Comparison of ENCODE assay signal across 8 cellular contexts in genomic region chr12:104288635-104289258, GRCh38. TPM values are rescaled to one million over a fixed set of nuclear protein-coding genes. Genes with fewer than 3 reads are reported as not detected.
DNase-seq lines count a peak whose midpoint lies in the region; ATAC-seq and TF ChIP-seq lines count a peak whose summit lies in the region.

No MANE protein-coding gene starts in this region.

- ATAC-seq in HG02642 (IDR thresholded peaks at IDR 0.05; ENCODE audit: poor library complexity, unreplicated experiment): peak; percentile 60
- ATAC-seq in activated naive CD8-positive, alpha-beta T cell treated with anti-CD3 and anti-CD28 coated beads, Interleukin-2, amount 10 ng/mL, durations not matched to agents 7 days and 5 days (ENCODE audit: low read depth): peak; percentile 65

- H3K4me3 Mint-ChIP-seq in activated naive CD8-positive, alpha-beta T cell treated with anti-CD3 and anti-CD28 coated beads, Interleukin-2, amount 10 ng/mL, durations not matched to agents 7 days and 5 days: peak overlapping the region; percentile 99

- peaks cover 30% of the 10 kb centered on the region for H3K4me1 Mint-ChIP-seq in activated naive CD8-positive, alpha-beta T cell treated with anti-CD3 and anti-CD28 coated beads, Interleukin-2, amount 10 ng/mL, durations not matched to agents 7 days and 5 days

- H3K36me3 Mint-ChIP-seq in activated naive CD8-positive, alpha-beta T cell treated with anti-CD3 and anti-CD28 coated beads, Interleukin-2, amount 10 ng/mL, durations not matched to agents 7 days and 5 days: peaks cover 3% of the 10 kb centered on the region

- TF ChIP-seq POLR2A in transverse colon (IDR thresholded peaks at IDR 0.05): peak; percentile 91

- no peaks in the 10 kb centered on the region for H3K9me3 Mint-ChIP-seq in activated naive CD8-positive, alpha-beta T cell treated with anti-CD3 and anti-CD28 coated beads, Interleukin-2, amount 10 ng/mL, durations not matched to agents 7 days and 5 days

- in situ Hi-C loops in transverse colon (cut with MboI; ENCODE audit: low pct_ligation_motif_present in 1 of 4, low pct_unique_long_range_greater_than_20kb in 1 of 4, low sequenced_read_pairs in 3 of 4): loop anchor here in 1 of 4 donors (10.0 to 25.0 kb wide), 2 partner anchors 74 to 326 kb away; partner anchors contain the start of genes TDG and TXNRD1

- peak; percentile 92 for DNase-seq in NCI-H1105 treated with DMSO at 0.1 percent for 48 hours (lab: John Stamatoyannopoulos, UW)
- peak; percentile 55 for DNase-seq in SKM-1 treated with dmso at 0.1 percent for 144 hours (lab: John Stamatoyannopoulos, UW; ENCODE audit: unreplicated experiment)
- DNase-seq in activated naive CD8-positive, alpha-beta T cell treated with anti-CD3 and anti-CD28 coated beads, Interleukin-2, amount 10 ng/mL, durations not matched to agents 7 days and 5 days: peak; percentile 88
- peak; percentile 87 to 91 for DNase-seq in cardiac muscle cell (ENCODE audit: low read depth in 1 of 2, low spot score in 1 of 2)
- peak; percentile 91 for DNase-seq in transverse colon

- peaks cover 18% of the 10 kb centered on the region for H3K79me2 ChIP-seq in parathyroid adenoma

- H3K27ac ChIP-seq in cardiac muscle cell: peak overlapping the region; percentile 92
- H3K27ac ChIP-seq in parathyroid adenoma: peak overlapping the region; percentile 96
- H3K27ac ChIP-seq in transverse colon: peak overlapping the region; percentile 94 to 97 (median 96)

- peaks cover 3% of the 10 kb centered on the region for H3K36me3 ChIP-seq in cardiac muscle cell
- H3K36me3 ChIP-seq in parathyroid adenoma (ENCODE audit: control insufficient read depth, insufficient read depth, low read length): no peaks in the 10 kb centered on the region
- peaks cover 0 to 22% (median 9%) of the 10 kb centered on the region in 4 donors for H3K36me3 ChIP-seq in transverse colon

- H3K27me3 ChIP-seq in cardiac muscle cell (no peaks in the 10 kb centered on the region), parathyroid adenoma (ENCODE audit: control insufficient read depth, insufficient read depth, low read length) (no peaks in the 10 kb centered on the region), transverse colon (no peaks in the 10 kb centered on the region)

- peaks cover 11% of the 10 kb centered on the region for H3K4me1 ChIP-seq in cardiac muscle cell (ENCODE audit: low read depth)
- H3K4me1 ChIP-seq in parathyroid adenoma: no peaks in the 10 kb centered on the region
- peaks cover 22 to 42% (median 29%) of the 10 kb centered on the region in 4 donors for H3K4me1 ChIP-seq in transverse colon

- POLR2A ChIA-PET in activated naive CD8-positive, alpha-beta T cell treated with anti-CD3 and anti-CD28 coated beads, Interleukin-2, amount 10 ng/mL, durations not matched to agents 7 days and 5 days (lab: Charles Lee): interaction anchor here (0.7 to 5.2 kb wide), 9 partner anchors 9 to 359 kb away, joined by 3 to 57 read pairs (median 11); partner anchors contain the start of genes EID3, HSP90B1, NFYB and TXNRD1

- peak overlapping the region; percentile 98 for H3K4me3 ChIP-seq in GM08714 (ENCODE audit: low read length)
- H3K4me3 ChIP-seq in cardiac muscle cell: peak overlapping the region; percentile 43
- peak overlapping the region; percentile 78 for H3K4me3 ChIP-seq in parathyroid adenoma (ENCODE audit: low read depth, low read length)
- H3K4me3 ChIP-seq in transverse colon: peak overlapping the region; percentile 55 to 75 (median 68)

- peak overlapping the region; percentile 67 for H2AFZ ChIP-seq in parathyroid adenoma

- no peak overlapping the region for H3K9ac ChIP-seq in parathyroid adenoma

- H3K4me2 ChIP-seq in parathyroid adenoma (ENCODE audit: low read length): peak overlapping the region; percentile 71

- no peaks in the 10 kb centered on the region for H3K9me3 ChIP-seq in cardiac muscle cell (ENCODE audit: low read depth)
- H3K9me3 ChIP-seq in parathyroid adenoma (ENCODE audit: control insufficient read depth, low read length): no peaks in the 10 kb centered on the region
- H3K9me3 ChIP-seq in transverse colon: no peaks in the 10 kb centered on the region

- TF ChIP-seq CTCF in cardiac muscle cell (IDR thresholded peaks at IDR 0.05; ENCODE audit: low read depth, low read length): peak; percentile 8
- TF ChIP-seq CTCF in parathyroid adenoma (IDR thresholded peaks at IDR 0.05): no peak
- no peak for TF ChIP-seq CTCF in transverse colon (IDR thresholded peaks at IDR 0.05)

- H3K27me3 Mint-ChIP-seq in activated naive CD8-positive, alpha-beta T cell treated with anti-CD3 and anti-CD28 coated beads, Interleukin-2, amount 10 ng/mL, durations not matched to agents 7 days and 5 days: no peaks in the 10 kb centered on the region

- 1% methylated on average over 15 to 41 of the region's 41 CpGs for WGBS in transverse colon (ENCODE audit: low coverage in 1 of 2), 2 donors

- intact Hi-C loops in transverse colon (cut with DNase I; ENCODE audit: low total_unique reads): loop anchor here (5.0 kb wide), 1 partner anchor 71 kb away; the partner anchor contains the start of gene TXNRD1

- TF ChIP-seq EP300 in transverse colon (IDR thresholded peaks at IDR 0.05; ENCODE audit: low read depth): no peak

- peak overlapping the region; percentile 100 for H3K27ac Mint-ChIP-seq in activated naive CD8-positive, alpha-beta T cell treated with anti-CD3 and anti-CD28 coated beads, Interleukin-2, amount 10 ng/mL, durations not matched to agents 7 days and 5 days

RNA-seq across cellular contexts. Expression of gene EID3, which starts 14.8 kb away (rescaled TPM):
- 1 to 10 TPM; 6.9 to 7.3 TPM for total RNA-seq in activated naive CD8-positive, alpha-beta T cell treated with anti-CD3 and anti-CD28 coated beads, Interleukin-2, amount 10 ng/mL, durations not matched to agents 7 days and 5 days
- 1.8 and 3.3 TPM in 2 replicates for total RNA-seq in cardiac muscle cell
- polyA plus RNA-seq in cardiac muscle cell: 2.7 and 3.0 TPM in 2 replicates
- 10 to 100 TPM in 2 of 4 donors, 1 to 10 TPM in 2; 4.9 to 50.0 (median 14.3) TPM for total RNA-seq in transverse colon

Comparison
In these comparisons a context has a peak if more than half of its experiments do, and no peak if none do; other contexts are left out.
1. Peak in every context shown above with its lines: DNase-seq, ATAC-seq, H3K4me3 ChIP-seq and H3K27ac ChIP-seq.
2. H3K4me3 ChIP-seq: peak in every context shown above with its lines; median percentile 98 in GM08714; 78 in parathyroid adenoma; 68 in transverse colon; 43 in cardiac muscle cell.